16 cellular contexts compared by ENCODE assay signal in the genomic region with DNA sequence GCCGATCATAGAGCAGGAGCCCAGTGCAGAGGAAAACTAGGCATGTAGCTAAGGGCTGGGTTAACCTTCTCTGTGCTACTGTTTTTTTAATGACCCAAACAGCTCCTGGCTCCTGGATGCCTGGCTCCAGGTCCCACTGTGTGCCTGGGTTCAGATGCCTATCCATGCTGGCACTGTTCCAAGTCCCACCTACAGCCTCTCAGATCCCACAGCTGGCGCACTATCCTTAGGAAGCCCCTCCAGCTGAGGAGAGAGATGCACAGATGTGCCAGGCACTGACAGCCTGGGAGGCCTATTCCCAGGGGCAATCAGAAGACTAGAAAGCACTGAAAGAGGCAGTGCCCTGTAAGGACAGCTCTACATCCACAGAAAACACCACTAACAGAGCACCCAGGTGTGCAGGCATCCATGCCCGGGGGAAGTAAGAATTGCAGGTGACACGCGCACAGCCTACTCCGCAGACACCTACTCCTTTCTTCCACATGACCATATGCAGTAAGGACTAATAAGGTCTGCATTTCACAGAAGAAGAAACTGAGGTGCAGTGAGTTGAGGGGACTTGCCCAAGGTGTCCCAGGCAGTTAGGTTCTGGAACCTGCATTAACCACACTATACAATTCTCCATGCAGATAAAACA. TPM values are rescaled to one million over a fixed set of nuclear protein-coding genes. Genes with fewer than 3 reads are reported as not detected.
DNase-seq lines count a peak whose midpoint lies in the region; ATAC-seq and TF ChIP-seq lines count a peak whose summit lies in the region.
"Had no signal": no experiment of that assay in that cellular context is flagged by ENCODE, and none has a peak within 500 bp of the region (broad histone marks: within the 10 kb centered on the region; RNA-seq: fewer than 3 reads in every experiment).

No MANE protein-coding gene starts in this region.

- no peaks in the 10 kb centered on the region for H3K27me3 Mint-ChIP-seq in Calu3 (ENCODE audit: unreplicated experiment)

- H3K36me3 Mint-ChIP-seq in Calu3 (ENCODE audit: insufficient read depth, unreplicated experiment): peaks cover 4% of the 10 kb centered on the region

- intact Hi-C loops in cardiac septum (cut with DNase I) (no loop called here), Calu3 (cut with micrococcal nuclease; ENCODE audit: unreplicated experiment) (no loop called here)

- peaks cover 28% of the 10 kb centered on the region for H3K4me1 Mint-ChIP-seq in Calu3 (ENCODE audit: low read depth, unreplicated experiment)

- H3K9me3 Mint-ChIP-seq in Calu3 (ENCODE audit: low read depth, unreplicated experiment): no peaks in the 10 kb centered on the region

- no peaks in the 10 kb centered on the region for H3K9me3 ChIP-seq in right atrium auricular region
- H3K9me3 ChIP-seq: upper lobe of left lung had no signal

- H3K36me3 ChIP-seq in right atrium auricular region: no peaks in the 10 kb centered on the region
- H3K36me3 ChIP-seq: upper lobe of left lung had no signal

- H3K4me3 ChIP-seq in right atrium auricular region: no peak overlapping the region
- H3K4me3 ChIP-seq: SK-N-MC, upper lobe of left lung had no signal

- CTCF ChIA-PET in Calu3 (lab: Charles Lee): no interaction called here

- H3K4me3 Mint-ChIP-seq in Calu3 (ENCODE audit: low read depth, unreplicated experiment): no peak overlapping the region

- TF ChIP-seq CTCF in right atrium auricular region (IDR thresholded peaks at IDR 0.05): no peak
- no peak for TF ChIP-seq CTCF in Calu3 (IDR thresholded peaks at IDR 0.05; ENCODE audit: unreplicated experiment)

- peaks cover 0 to 86% of the 10 kb centered on the region in 2 donors for H3K4me1 ChIP-seq in right atrium auricular region

- H3K27me3 ChIP-seq in right atrium auricular region: no peaks in the 10 kb centered on the region
- H3K27me3 ChIP-seq: upper lobe of left lung had no signal

- DNase-seq in right atrium auricular region (ENCODE audit: low spot score): no peak
- no peak for DNase-seq in cardiac septum (ENCODE audit: low spot score)
- DNase-seq in NCI-H1694 treated with DMSO at 0.1 percent for 48 hours (lab: John Stamatoyannopoulos, UW): peak; percentile 77
- DNase-seq in NCI-H82 treated with DMSO at 0.1 percent for 48 hours (lab: John Stamatoyannopoulos, UW; ENCODE audit: unreplicated experiment): peak; percentile 46
- DNase-seq in Calu3: no peak
- DNase-seq: activated CD4-positive, alpha-beta T cell treated with anti-CD3 and anti-CD28 coated beads, Interleukin-2, amount 50 U/mL, for 48 hours; activated effector memory CD4-positive, alpha-beta T cell treated with anti-CD3 and anti-CD28 coated beads, Interleukin-2, amount 50 U/mL, for 16 hours; dermis blood vessel endothelial cell; NCI-H1436 treated with DMSO at 0.1 percent for 48 hours; NCI-H774; upper lobe of left lung had no signal

- peak overlapping the region; percentile 87 to 89 for H3K27ac ChIP-seq in right atrium auricular region
- H3K27ac ChIP-seq in temporal lobe (ENCODE audit: low read depth, low read length): peak overlapping the region; percentile 21
- H3K27ac ChIP-seq: SK-N-MC had no signal

- no peak for ATAC-seq in GM21619 (IDR thresholded peaks at IDR 0.05; ENCODE audit: unreplicated experiment)
- ATAC-seq in GM18520 (IDR thresholded peaks at IDR 0.05; ENCODE audit: unreplicated experiment): no peak
- ATAC-seq: Panc1 had no signal

- H3K27ac Mint-ChIP-seq in Calu3 (ENCODE audit: unreplicated experiment): no peak overlapping the region

- no TSS peak for BruUV-seq in Calu3 (replicated peaks; lab: Mats Ljungman, UMichigan)

RNA-seq across cellular contexts. Expression of a gene that starts 51.2 kb away (rescaled TPM):
- 10 to 100 TPM in 1 of 2 donors, 1 to 10 TPM in 1; 9.4 to 10.5 TPM for total RNA-seq in right atrium auricular region
- total RNA-seq in cardiac septum: 22.2 TPM
- 8.4 TPM for total RNA-seq in temporal lobe
- 7.8 and 8.4 TPM in 2 replicates for total RNA-seq in Calu3 (2022)

Comparison
In these comparisons a context has a peak if more than half of its experiments do, and no peak if none do; other contexts are left out.
1. DNase-seq: peak in NCI-H1694 treated with DMSO at 0.1 percent for 48 hours (single experiment) and NCI-H82 treated with DMSO at 0.1 percent for 48 hours (single experiment); none in right atrium auricular region (single experiment), cardiac septum (single experiment) and Calu3 (single experiment).